In genomic region chr2:21265752-21266151, GRCh38 we compare ENCODE assay signal across 31 cellular contexts.
"Had no signal": no experiment of that assay in that cellular context is flagged by ENCODE, and none has a peak within 500 bp of the region (broad histone marks: within the 10 kb centered on the region; RNA-seq: fewer than 3 reads in every experiment).

No MANE protein-coding gene starts in this region.

- H3K27ac ChIP-seq: brain microvascular endothelial cell, SJSA1, WERI-Rb-1 had no signal

- H3K4me3 Mint-ChIP-seq: activated CD4-positive, alpha-beta memory T cell treated with anti-CD3 and anti-CD28 coated beads, Interleukin-2, amount 10 ng/mL, durations not matched to agents 7 days and 5 days; activated CD8-positive, alpha-beta memory T cell treated with anti-CD3 and anti-CD28 coated beads, Interleukin-2, amount 10 ng/mL, durations not matched to agents 7 days and 5 days; activated naive CD4-positive, alpha-beta T cell treated with anti-CD3 and anti-CD28 coated beads, Interleukin-2, amount 10 ng/mL, durations not matched to agents 7 days and 5 days; activated naive CD8-positive, alpha-beta T cell; activated naive CD8-positive, alpha-beta T cell treated with anti-CD3 and anti-CD28 coated beads, Interleukin-2, amount 50 U/mL, for 24 hours had no signal

- H3K4me3 ChIP-seq: SJSA1 had no signal

- H3K27ac Mint-ChIP-seq: activated CD4-positive, alpha-beta memory T cell treated with anti-CD3 and anti-CD28 coated beads, Interleukin-2, amount 10 ng/mL, durations not matched to agents 7 days and 5 days; activated CD8-positive, alpha-beta memory T cell treated with anti-CD3 and anti-CD28 coated beads, Interleukin-2, amount 10 ng/mL, durations not matched to agents 7 days and 5 days; activated naive CD4-positive, alpha-beta T cell treated with anti-CD3 and anti-CD28 coated beads, Interleukin-2, amount 10 ng/mL, durations not matched to agents 7 days and 5 days; activated naive CD8-positive, alpha-beta T cell; activated naive CD8-positive, alpha-beta T cell treated with anti-CD3 and anti-CD28 coated beads, Interleukin-2, amount 50 U/mL, for 24 hours had no signal

- H3K4me1 Mint-ChIP-seq: activated CD4-positive, alpha-beta memory T cell treated with anti-CD3 and anti-CD28 coated beads, Interleukin-2, amount 10 ng/mL, durations not matched to agents 7 days and 5 days; activated CD8-positive, alpha-beta memory T cell treated with anti-CD3 and anti-CD28 coated beads, Interleukin-2, amount 10 ng/mL, durations not matched to agents 7 days and 5 days; activated naive CD4-positive, alpha-beta T cell treated with anti-CD3 and anti-CD28 coated beads, Interleukin-2, amount 10 ng/mL, durations not matched to agents 7 days and 5 days; activated naive CD8-positive, alpha-beta T cell treated with anti-CD3 and anti-CD28 coated beads, Interleukin-2, amount 50 U/mL, for 24 hours had no signal

- H3K9me3 ChIP-seq: SJSA1 had no signal

- DNase-seq: activated CD4-positive, alpha-beta memory T cell treated with anti-CD3 and anti-CD28 coated beads, Interleukin-2, amount 10 ng/mL, durations not matched to agents 7 days and 5 days; activated CD4-positive, alpha-beta T cell treated with anti-CD3 and anti-CD28 coated beads for 1 hour; activated CD4-positive, alpha-beta T cell treated with anti-CD3 and anti-CD28 coated beads for 48 hours; activated CD4-positive, CD25-positive, alpha-beta regulatory T cell; activated CD8-positive, alpha-beta memory T cell treated with anti-CD3 and anti-CD28 coated beads for 24 hours; activated CD8-positive, alpha-beta memory T cell treated with anti-CD3 and anti-CD28 coated beads, Interleukin-2, amount 10 ng/mL, durations not matched to agents 7 days and 5 days; activated CD8-positive, alpha-beta memory T cell treated with anti-CD3 and anti-CD28 coated beads, Interleukin-2, amount 50 U/mL, for 48 hours; activated effector memory CD4-positive, alpha-beta T cell treated with Interleukin-2 at 50 U/mL for 16 hours; activated naive CD4-positive, alpha-beta T cell treated with anti-CD3 and anti-CD28 coated beads, Interleukin-2, amount 10 ng/mL, durations not matched to agents 7 days and 5 days; activated naive CD8-positive, alpha-beta T cell treated with anti-CD3 and anti-CD28 coated beads, Interleukin-2, amount 50 U/mL, for 24 hours; activated T-cell treated with anti-CD3 and anti-CD28 coated beads, Interleukin-2, amount 50 U/mL, for 48 hours; aorta; brain microvascular endothelial cell; Karpas-422; KBM-7; NCI-H1105; NCI-H1417 treated with DMSO at 0.1 percent for 48 hours; NCI-H1930; NCI-H2081 treated with DMSO at 0.1 percent for 48 hours; NCI-H226; NCI-H446 treated with DMSO at 0.1 percent for 48 hours; NCI-H524; SHP77; SW 1271; T-helper 1 cell; T-helper 2 cell; T-helper 9 cell; WERI-Rb-1 had no signal

- H3K36me3 ChIP-seq: brain microvascular endothelial cell, SJSA1, WERI-Rb-1 had no signal

- ATAC-seq: activated CD8-positive, alpha-beta memory T cell treated with anti-CD3 and anti-CD28 coated beads, Interleukin-2, amount 10 ng/mL, durations not matched to agents 7 days and 5 days; activated naive CD8-positive, alpha-beta T cell treated with anti-CD3 and anti-CD28 coated beads, Interleukin-2, amount 50 U/mL, for 24 hours; Panc1 had no signal

- H3K36me3 Mint-ChIP-seq: activated CD8-positive, alpha-beta memory T cell treated with anti-CD3 and anti-CD28 coated beads, Interleukin-2, amount 10 ng/mL, durations not matched to agents 7 days and 5 days; activated naive CD4-positive, alpha-beta T cell treated with anti-CD3 and anti-CD28 coated beads, Interleukin-2, amount 10 ng/mL, durations not matched to agents 7 days and 5 days; activated naive CD8-positive, alpha-beta T cell had no signal

- H3K27me3 Mint-ChIP-seq: activated CD4-positive, alpha-beta memory T cell treated with anti-CD3 and anti-CD28 coated beads, Interleukin-2, amount 10 ng/mL, durations not matched to agents 7 days and 5 days; activated CD8-positive, alpha-beta memory T cell treated with anti-CD3 and anti-CD28 coated beads, Interleukin-2, amount 10 ng/mL, durations not matched to agents 7 days and 5 days; activated naive CD4-positive, alpha-beta T cell treated with anti-CD3 and anti-CD28 coated beads, Interleukin-2, amount 10 ng/mL, durations not matched to agents 7 days and 5 days; activated naive CD8-positive, alpha-beta T cell treated with anti-CD3 and anti-CD28 coated beads, Interleukin-2, amount 50 U/mL, for 24 hours had no signal

- H3K4me1 ChIP-seq: SJSA1 had no signal

- H3K9me3 Mint-ChIP-seq: activated CD4-positive, alpha-beta memory T cell treated with anti-CD3 and anti-CD28 coated beads, Interleukin-2, amount 10 ng/mL, durations not matched to agents 7 days and 5 days; activated naive CD4-positive, alpha-beta T cell treated with anti-CD3 and anti-CD28 coated beads, Interleukin-2, amount 10 ng/mL, durations not matched to agents 7 days and 5 days; activated naive CD8-positive, alpha-beta T cell treated with anti-CD3 and anti-CD28 coated beads, Interleukin-2, amount 50 U/mL, for 24 hours had no signal

- H3K27me3 ChIP-seq: brain microvascular endothelial cell, SJSA1 had no signal
